17 cellular contexts compared by ENCODE assay signal in genomic region chr20:5696011-5696559, GRCh38. TPM values are rescaled to one million over a fixed set of nuclear protein-coding genes. Genes with fewer than 3 reads are reported as not detected.
DNase-seq lines count a peak whose midpoint lies in the region; ATAC-seq and TF ChIP-seq lines count a peak whose summit lies in the region.
"Had no signal": no experiment of that assay in that cellular context is flagged by ENCODE, and none has a peak within 500 bp of the region (broad histone marks: within the 10 kb centered on the region; RNA-seq: fewer than 3 reads in every experiment).

No MANE protein-coding gene starts in this region.

- H3K9me3 Mint-ChIP-seq in progenitor cell of endocrine pancreas (ENCODE audit: low read depth) = peaks cover 6% of the 10 kb centered on the region

- peaks cover 1% of the 10 kb centered on the region for H3K36me3 Mint-ChIP-seq in progenitor cell of endocrine pancreas (ENCODE audit: insufficient read depth)

- peak overlapping the region; percentile 76 for H3K27ac ChIP-seq in VCaP
- H3K27ac ChIP-seq: dorsolateral prefrontal cortex had no signal

- no peak for TF ChIP-seq CTCF in VCaP (conservative IDR thresholded peaks at IDR 0.05)
- no peak for TF ChIP-seq CTCF in progenitor cell of endocrine pancreas (IDR thresholded peaks at IDR 0.05; ENCODE audit: unreplicated experiment)

- peak; percentile 74 for ATAC-seq in Right ventricle myocardium inferior
- ATAC-seq in left ventricle myocardium superior = peak; percentile 68
- ATAC-seq: activated T-cell treated with anti-CD3 and anti-CD28 coated beads, Interleukin-2, amount 50 U/mL, for 4 hours had no signal

- no peaks in the 10 kb centered on the region for H3K27me3 Mint-ChIP-seq in progenitor cell of endocrine pancreas
- H3K27me3 Mint-ChIP-seq: activated B cell treated with CpG ODN at 0.5 μM for 24 hours had no signal

- no peak for DNase-seq in Right ventricle myocardium inferior (ENCODE audit: missing footprints)
- no peak for DNase-seq in cardiac septum (ENCODE audit: low spot score)
- no peak for DNase-seq in left ventricle myocardium superior
- no peak for DNase-seq in NOMO-1 treated with DMSO at 0.1 percent for 48 hours (lab: John Stamatoyannopoulos, UW; ENCODE audit: unreplicated experiment)
- DNase-seq in NCI-H146 treated with DMSO at 0.1 percent for 48 hours (lab: John Stamatoyannopoulos, UW; ENCODE audit: unreplicated experiment) = no peak
- DNase-seq in progenitor cell of endocrine pancreas (ENCODE audit: low spot score, unreplicated experiment) = no peak
- DNase-seq in T-helper 2 cell = no peak
- DNase-seq: ACHN; activated B cell treated with CpG ODN at 0.5 μM for 24 hours; activated T-cell treated with anti-CD3 and anti-CD28 coated beads, Interleukin-2, amount 50 U/mL, for 4 hours; amygdala; DND-41; dorsolateral prefrontal cortex; NCI-H146; NCI-H82; stimulated activated CD4-positive, alpha-beta T cell treated with anti-CD3 and anti-CD28 coated beads, Interleukin-15, amount 100 ng/mL, for 24 hours had no signal

- intact Hi-C loops in Right ventricle myocardium inferior (cut with DNase I) = no loop called here
- intact Hi-C loops in cardiac septum (cut with DNase I) = no loop called here
- intact Hi-C loops in left ventricle myocardium superior (cut with micrococcal nuclease) = no loop called here

- no peaks in the 10 kb centered on the region for H3K4me1 Mint-ChIP-seq in progenitor cell of endocrine pancreas (ENCODE audit: low read depth)

- H3K27ac Mint-ChIP-seq in progenitor cell of endocrine pancreas = no peak overlapping the region
- H3K27ac Mint-ChIP-seq: activated B cell treated with CpG ODN at 0.5 μM for 24 hours had no signal

- no peak overlapping the region for H3K4me3 Mint-ChIP-seq in progenitor cell of endocrine pancreas (ENCODE audit: low read depth)
- H3K4me3 Mint-ChIP-seq: activated B cell treated with CpG ODN at 0.5 μM for 24 hours had no signal

RNA-seq across cellular contexts. Expression of gene SHLD1, which starts 54.1 kb away (rescaled TPM):
- total RNA-seq in Right ventricle myocardium inferior = 5.3 TPM
- total RNA-seq in cardiac septum = 4.3 TPM
- total RNA-seq in left ventricle myocardium superior = 6.9 TPM
- total RNA-seq in progenitor cell of endocrine pancreas = 8.3 and 8.5 TPM in 2 replicates
